In genomic region chr16:85798901-85799496, GRCh38 we compare ENCODE assay signal across 8 cellular contexts. TPM values are rescaled to one million over a fixed set of nuclear protein-coding genes. Genes with fewer than 3 reads are reported as not detected.
DNase-seq lines count a peak whose midpoint lies in the region; ATAC-seq and TF ChIP-seq lines count a peak whose summit lies in the region.

No MANE protein-coding gene starts in this region.

- peaks cover 58 to 76% (median 74%) of the 10 kb centered on the region in 3 donors for H3K4me1 Mint-ChIP-seq in T-cell

- H3K36me3 ChIP-seq in lung (ENCODE audit: control insufficient read depth in 2 of 2, insufficient read depth in 2 of 2, low read length in 2 of 2), result peaks cover 12 to 32% of the 10 kb centered on the region in 2 donors

- peak overlapping the region in 1 of 2 donors; percentile 76 for H3K27ac Mint-ChIP-seq in T-cell

- WGBS in lung, 2 donors, result 0% methylated on average over 45 to 51 of the region's 51 CpGs

- ATAC-seq in GM18861 (IDR thresholded peaks at IDR 0.05; ENCODE audit: unreplicated experiment) (peak; percentile 20), HG03135 (IDR thresholded peaks at IDR 0.05; ENCODE audit: unreplicated experiment) (peak; percentile 32), T-cell (replicated peaks in 1 of 4) (peak; percentile 14 to 31 (median 27)), lung (ENCODE audit: insufficient read depth, low FRiP score) (peak; percentile 16), GM19324 (IDR thresholded peaks at IDR 0.05; ENCODE audit: low FRiP score, unreplicated experiment) (no peak)

- H3K4me1 ChIP-seq in lung (ENCODE audit: control insufficient read depth in 2 of 2, insufficient read depth in 2 of 2, low read length in 2 of 2), result peaks cover 4 to 12% of the 10 kb centered on the region in 2 donors

- H3K36me3 Mint-ChIP-seq in T-cell, result peaks cover 48% of the 10 kb centered on the region

- no peak for TF ChIP-seq CTCF in lung (IDR thresholded peaks at IDR 0.05; ENCODE audit: control extremely low read depth, extremely low read depth)

- H3K9me3 Mint-ChIP-seq in T-cell, result no peaks in the 10 kb centered on the region

- CTCF ChIA-PET in T-cell (lab: Charles Lee), result no interaction called here

- POLR2A ChIA-PET in T-cell (lab: Charles Lee), result no interaction called here

- H3K27me3 Mint-ChIP-seq in T-cell, result no peaks in the 10 kb centered on the region

- H3K27ac ChIP-seq in lung (ENCODE audit: low read depth in 1 of 2, low read length in 1 of 2) (peak overlapping the region; percentile 84 to 95), substantia nigra (ENCODE audit: low read depth, low read length, poor library complexity, severe bottlenecking) (peak overlapping the region; percentile 60)

- DNase-seq in AG08395 (ENCODE audit: low spot score), result peak; percentile 67
- DNase-seq in T-cell, result peak in 28 of 34 experiments; percentile 8 to 49 (median 28)
- DNase-seq in dermis blood vessel endothelial cell, result peak; percentile 52
- DNase-seq in lung (ENCODE audit: low spot score), result no peak
- DNase-seq in substantia nigra (lab: John Stamatoyannopoulos, UW), result peak in 9 of 49 donors; percentile 31 to 49 (median 41)

- peak overlapping the region; percentile 100 for H3K4me3 ChIP-seq in lung

- no peaks in the 10 kb centered on the region for H3K27me3 ChIP-seq in lung (ENCODE audit: control insufficient read depth, insufficient read depth)

- no peaks in the 10 kb centered on the region for H3K9me3 ChIP-seq in lung (ENCODE audit: control insufficient read depth in 2 of 2, insufficient read depth in 1 of 2, low read length in 1 of 2)

- peak overlapping the region; percentile 83 to 90 (median 85) for H3K4me3 Mint-ChIP-seq in T-cell

RNA-seq across cellular contexts. Expression of gene EMC8, which starts 0.3 kb away (rescaled TPM):
- 10 to 100 TPM; 27.3 to 34.8 (median 31.1) TPM for total RNA-seq in T-cell
- total RNA-seq in dermis blood vessel endothelial cell, result 36.0 and 36.1 TPM in 2 replicates
- total RNA-seq in lung, result 10 to 100 TPM; 14.8 to 26.8 TPM
- polyA plus RNA-seq in lung, result 10 to 100 TPM; 10.5 to 20.1 TPM

RNA-seq across cellular contexts. Expression of gene COX4I1, which starts 0.5 kb away (rescaled TPM):
- total RNA-seq in T-cell (100 to 1,000 TPM; 542 to 606 (median 574) TPM), dermis blood vessel endothelial cell (321 and 608 TPM in 2 replicates), lung (100 to 1,000 TPM; 243 to 400 TPM)
- 1,000 to 10,000 TPM in 1 of 2 donors, 100 to 1,000 TPM in 1; 665 to 1,291 TPM for polyA plus RNA-seq in lung

RNA-seq across cellular contexts. Expression of gene C16orf74, which starts 48.1 kb away (rescaled TPM):
- total RNA-seq in T-cell (10 to 100 TPM in 3 of 5 donors, 1 to 10 TPM in 2; 3.1 to 21.7 (median 15.6) TPM), dermis blood vessel endothelial cell (9.4 and 12.4 TPM in 2 replicates), lung (1 to 10 TPM; 2.8 to 7.9 TPM)
- 1 to 10 TPM; 2.6 to 4.0 TPM for polyA plus RNA-seq in lung
